In genomic region chr21:36858320-36858957, GRCh38 we compare ENCODE assay signal across 1 cellular context.
A peak's percentile ranks its signal among the peaks of the same experiment; 100 is the strongest.
TF ChIP-seq lines count a peak whose summit lies in the region.

No MANE protein-coding gene starts in this region.

TF ChIP-seq in HepG2, 621 proteins besides CTCF, POLR2A, EP300 and RAD21 (continued from another document and continues in another):
- 0 out of 2 replicates have a peak, but pooled peaks have one; percentile 48 for TF ChIP-seq IRF2 (CRISPR knock-in tag; IDR thresholded peaks at IDR 0.05)
- TF ChIP-seq, protein P1, sequence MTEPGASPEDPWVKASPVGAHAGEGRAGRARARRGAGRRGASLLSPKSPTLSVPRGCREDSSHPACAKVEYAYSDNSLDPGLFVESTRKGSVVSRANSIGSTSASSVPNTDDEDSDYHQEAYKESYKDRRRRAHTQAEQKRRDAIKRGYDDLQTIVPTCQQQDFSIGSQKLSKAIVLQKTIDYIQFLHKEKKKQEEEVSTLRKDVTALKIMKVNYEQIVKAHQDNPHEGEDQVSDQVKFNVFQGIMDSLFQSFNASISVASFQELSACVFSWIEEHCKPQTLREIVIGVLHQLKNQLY (CRISPR knock-in tag; IDR thresholded peaks at IDR 0.05): peak; percentile 66
- no peak for TF ChIP-seq SOX13 (IDR thresholded peaks at IDR 0.05)
- TF ChIP-seq SOX13 (CRISPR knock-in tag; conservative IDR thresholded peaks at IDR 0.05 in 1 of 2, IDR thresholded peaks at IDR 0.05 in 1 of 2): peak in 1 of 2 experiments; percentile 59; a peak in 2 of 4 replicates
- TF ChIP-seq ZNF260 (CRISPR knock-in tag; IDR thresholded peaks at IDR 0.05; ENCODE audit: borderline replicate concordance, low read depth): no peak
- TF ChIP-seq, protein P2, sequence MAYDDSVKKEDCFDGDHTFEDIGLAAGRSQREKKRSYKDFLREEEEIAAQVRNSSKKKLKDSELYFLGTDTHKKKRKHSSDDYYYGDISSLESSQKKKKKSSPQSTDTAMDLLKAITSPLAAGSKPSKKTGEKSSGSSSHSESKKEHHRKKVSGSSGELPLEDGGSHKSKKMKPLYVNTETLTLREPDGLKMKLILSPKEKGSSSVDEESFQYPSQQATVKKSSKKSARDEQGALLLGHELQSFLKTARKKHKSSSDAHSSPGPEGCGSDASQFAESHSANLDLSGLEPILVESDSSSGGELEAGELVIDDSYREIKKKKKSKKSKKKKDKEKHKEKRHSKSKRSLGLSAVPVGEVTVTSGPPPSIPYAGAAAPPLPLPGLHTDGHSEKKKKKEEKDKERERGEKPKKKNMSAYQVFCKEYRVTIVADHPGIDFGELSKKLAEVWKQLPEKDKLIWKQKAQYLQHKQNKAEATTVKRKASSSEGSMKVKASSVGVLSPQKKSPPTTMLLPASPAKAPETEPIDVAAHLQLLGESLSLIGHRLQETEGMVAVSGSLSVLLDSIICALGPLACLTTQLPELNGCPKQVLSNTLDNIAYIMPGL (CRISPR knock-in tag; IDR thresholded peaks at IDR 0.05; ENCODE audit: borderline replicate concordance in 1 of 2, low read depth in 1 of 2): 0 out of 4 replicates have a peak, but pooled peaks of 1 of the 2 experiments have one; percentile 49
- peak; percentile 25; the same call in 1 of the 2 replicates for TF ChIP-seq ZNF652 (CRISPR knock-in tag; IDR thresholded peaks at IDR 0.05; ENCODE audit: borderline replicate concordance, low read depth)
- TF ChIP-seq ZNF770 (CRISPR knock-in tag; IDR thresholded peaks at IDR 0.05): no peak
- TF ChIP-seq TBX3 (IDR thresholded peaks at IDR 0.05; ENCODE audit: borderline replicate concordance): peak; percentile 29; the same call in 1 of the 2 replicates
- no peak for TF ChIP-seq MTA3 (CRISPR knock-in tag; IDR thresholded peaks at IDR 0.05)
- TF ChIP-seq MIER3 (CRISPR knock-in tag; IDR thresholded peaks at IDR 0.05; ENCODE audit: borderline replicate concordance): no peak
- TF ChIP-seq NCOA2 (CRISPR knock-in tag; IDR thresholded peaks at IDR 0.05): peak; percentile 78
- TF ChIP-seq, protein P3, sequence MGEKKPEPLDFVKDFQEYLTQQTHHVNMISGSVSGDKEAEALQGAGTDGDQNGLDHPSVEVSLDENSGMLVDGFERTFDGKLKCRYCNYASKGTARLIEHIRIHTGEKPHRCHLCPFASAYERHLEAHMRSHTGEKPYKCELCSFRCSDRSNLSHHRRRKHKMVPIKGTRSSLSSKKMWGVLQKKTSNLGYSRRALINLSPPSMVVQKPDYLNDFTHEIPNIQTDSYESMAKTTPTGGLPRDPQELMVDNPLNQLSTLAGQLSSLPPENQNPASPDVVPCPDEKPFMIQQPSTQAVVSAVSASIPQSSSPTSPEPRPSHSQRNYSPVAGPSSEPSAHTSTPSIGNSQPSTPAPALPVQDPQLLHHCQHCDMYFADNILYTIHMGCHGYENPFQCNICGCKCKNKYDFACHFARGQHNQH (CRISPR knock-in tag; IDR thresholded peaks at IDR 0.05): 0 out of 2 replicates have a peak, but pooled peaks have one; percentile 33
- TF ChIP-seq ZNF550 (CRISPR knock-in tag; IDR thresholded peaks at IDR 0.05; ENCODE audit: borderline replicate concordance): no peak
- TF ChIP-seq NR2F6 (IDR thresholded peaks at IDR 0.05): peak; percentile 51; the same call in 1 of the 2 replicates
- TF ChIP-seq NR2F6 (CRISPR knock-in tag; IDR thresholded peaks at IDR 0.05): no peak
- TF ChIP-seq RARA (CRISPR knock-in tag; IDR thresholded peaks at IDR 0.05): peak; percentile 90
- no peak for TF ChIP-seq NFYC (CRISPR knock-in tag; IDR thresholded peaks at IDR 0.05)
- no peak for TF ChIP-seq KLF12 (CRISPR knock-in tag; IDR thresholded peaks at IDR 0.05; ENCODE audit: borderline replicate concordance)
- no peak for TF ChIP-seq ZNF44 (CRISPR knock-in tag; IDR thresholded peaks at IDR 0.05)
- TF ChIP-seq HES4 (CRISPR knock-in tag; IDR thresholded peaks at IDR 0.05; ENCODE audit: borderline replicate concordance): no peak
- TF ChIP-seq, protein P4, sequence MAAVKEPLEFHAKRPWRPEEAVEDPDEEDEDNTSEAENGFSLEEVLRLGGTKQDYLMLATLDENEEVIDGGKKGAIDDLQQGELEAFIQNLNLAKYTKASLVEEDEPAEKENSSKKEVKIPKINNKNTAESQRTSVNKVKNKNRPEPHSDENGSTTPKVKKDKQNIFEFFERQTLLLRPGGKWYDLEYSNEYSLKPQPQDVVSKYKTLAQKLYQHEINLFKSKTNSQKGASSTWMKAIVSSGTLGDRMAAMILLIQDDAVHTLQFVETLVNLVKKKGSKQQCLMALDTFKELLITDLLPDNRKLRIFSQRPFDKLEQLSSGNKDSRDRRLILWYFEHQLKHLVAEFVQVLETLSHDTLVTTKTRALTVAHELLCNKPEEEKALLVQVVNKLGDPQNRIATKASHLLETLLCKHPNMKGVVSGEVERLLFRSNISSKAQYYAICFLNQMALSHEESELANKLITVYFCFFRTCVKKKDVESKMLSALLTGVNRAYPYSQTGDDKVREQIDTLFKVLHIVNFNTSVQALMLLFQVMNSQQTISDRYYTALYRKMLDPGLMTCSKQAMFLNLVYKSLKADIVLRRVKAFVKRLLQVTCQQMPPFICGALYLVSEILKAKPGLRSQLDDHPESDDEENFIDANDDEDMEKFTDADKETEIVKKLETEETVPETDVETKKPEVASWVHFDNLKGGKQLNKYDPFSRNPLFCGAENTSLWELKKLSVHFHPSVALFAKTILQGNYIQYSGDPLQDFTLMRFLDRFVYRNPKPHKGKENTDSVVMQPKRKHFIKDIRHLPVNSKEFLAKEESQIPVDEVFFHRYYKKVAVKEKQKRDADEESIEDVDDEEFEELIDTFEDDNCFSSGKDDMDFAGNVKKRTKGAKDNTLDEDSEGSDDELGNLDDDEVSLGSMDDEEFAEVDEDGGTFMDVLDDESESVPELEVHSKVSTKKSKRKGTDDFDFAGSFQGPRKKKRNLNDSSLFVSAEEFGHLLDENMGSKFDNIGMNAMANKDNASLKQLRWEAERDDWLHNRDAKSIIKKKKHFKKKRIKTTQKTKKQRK (IDR thresholded peaks at IDR 0.05; ENCODE audit: low read length): no peak
- TF ChIP-seq SMARCE1 (IDR thresholded peaks at IDR 0.05; ENCODE audit: borderline replicate concordance): no peak
- no peak for TF ChIP-seq SOX6 (IDR thresholded peaks at IDR 0.05)
- peak; percentile 84 for TF ChIP-seq SOX6 (CRISPR knock-in tag; IDR thresholded peaks at IDR 0.05)
- TF ChIP-seq TGIF2 (CRISPR knock-in tag; IDR thresholded peaks at IDR 0.05): no peak
- TF ChIP-seq JUN (CRISPR knock-in tag; IDR thresholded peaks at IDR 0.05): 0 out of 2 replicates have a peak, but pooled peaks have one; percentile 45
- no peak for TF ChIP-seq SP5 (CRISPR knock-in tag; IDR thresholded peaks at IDR 0.05; ENCODE audit: borderline replicate concordance, low read depth)
- TF ChIP-seq FOXO1 (CRISPR knock-in tag; IDR thresholded peaks at IDR 0.05): peak; percentile 72; the same call in 1 of the 2 replicates
- TF ChIP-seq ZNF839 (CRISPR knock-in tag; IDR thresholded peaks at IDR 0.05; ENCODE audit: borderline replicate concordance): no peak
- peak; percentile 71 for TF ChIP-seq HDAC2 (CRISPR knock-in tag; IDR thresholded peaks at IDR 0.05)
- TF ChIP-seq, protein P5, sequence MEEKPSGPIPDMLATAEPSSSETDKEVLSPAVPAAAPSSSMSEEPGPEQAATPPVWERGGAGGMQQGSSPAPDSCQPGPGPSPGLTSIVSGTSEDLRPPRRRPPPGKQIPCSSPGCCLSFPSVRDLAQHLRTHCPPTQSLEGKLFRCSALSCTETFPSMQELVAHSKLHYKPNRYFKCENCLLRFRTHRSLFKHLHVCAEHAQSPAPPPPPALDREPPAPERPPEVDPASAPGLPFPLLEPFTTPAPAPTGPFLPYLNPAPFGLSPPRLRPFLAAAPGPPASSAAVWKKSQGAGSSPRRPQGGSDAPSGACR (CRISPR knock-in tag; IDR thresholded peaks at IDR 0.05): no peak
- no peak for TF ChIP-seq ZBTB42 (CRISPR knock-in tag; IDR thresholded peaks at IDR 0.05)
- TF ChIP-seq, protein P6, sequence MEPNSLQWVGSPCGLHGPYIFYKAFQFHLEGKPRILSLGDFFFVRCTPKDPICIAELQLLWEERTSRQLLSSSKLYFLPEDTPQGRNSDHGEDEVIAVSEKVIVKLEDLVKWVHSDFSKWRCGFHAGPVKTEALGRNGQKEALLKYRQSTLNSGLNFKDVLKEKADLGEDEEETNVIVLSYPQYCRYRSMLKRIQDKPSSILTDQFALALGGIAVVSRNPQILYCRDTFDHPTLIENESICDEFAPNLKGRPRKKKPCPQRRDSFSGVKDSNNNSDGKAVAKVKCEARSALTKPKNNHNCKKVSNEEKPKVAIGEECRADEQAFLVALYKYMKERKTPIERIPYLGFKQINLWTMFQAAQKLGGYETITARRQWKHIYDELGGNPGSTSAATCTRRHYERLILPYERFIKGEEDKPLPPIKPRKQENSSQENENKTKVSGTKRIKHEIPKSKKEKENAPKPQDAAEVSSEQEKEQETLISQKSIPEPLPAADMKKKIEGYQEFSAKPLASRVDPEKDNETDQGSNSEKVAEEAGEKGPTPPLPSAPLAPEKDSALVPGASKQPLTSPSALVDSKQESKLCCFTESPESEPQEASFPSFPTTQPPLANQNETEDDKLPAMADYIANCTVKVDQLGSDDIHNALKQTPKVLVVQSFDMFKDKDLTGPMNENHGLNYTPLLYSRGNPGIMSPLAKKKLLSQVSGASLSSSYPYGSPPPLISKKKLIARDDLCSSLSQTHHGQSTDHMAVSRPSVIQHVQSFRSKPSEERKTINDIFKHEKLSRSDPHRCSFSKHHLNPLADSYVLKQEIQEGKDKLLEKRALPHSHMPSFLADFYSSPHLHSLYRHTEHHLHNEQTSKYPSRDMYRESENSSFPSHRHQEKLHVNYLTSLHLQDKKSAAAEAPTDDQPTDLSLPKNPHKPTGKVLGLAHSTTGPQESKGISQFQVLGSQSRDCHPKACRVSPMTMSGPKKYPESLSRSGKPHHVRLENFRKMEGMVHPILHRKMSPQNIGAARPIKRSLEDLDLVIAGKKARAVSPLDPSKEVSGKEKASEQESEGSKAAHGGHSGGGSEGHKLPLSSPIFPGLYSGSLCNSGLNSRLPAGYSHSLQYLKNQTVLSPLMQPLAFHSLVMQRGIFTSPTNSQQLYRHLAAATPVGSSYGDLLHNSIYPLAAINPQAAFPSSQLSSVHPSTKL (CRISPR knock-in tag; IDR thresholded peaks at IDR 0.05): peak; percentile 88
- TF ChIP-seq CREB1 (IDR thresholded peaks at IDR 0.05): no peak
- peak; percentile 34; the same call in 1 of the 2 replicates for TF ChIP-seq CREB1 (CRISPR knock-in tag; IDR thresholded peaks at IDR 0.05)
- TF ChIP-seq, protein P7, sequence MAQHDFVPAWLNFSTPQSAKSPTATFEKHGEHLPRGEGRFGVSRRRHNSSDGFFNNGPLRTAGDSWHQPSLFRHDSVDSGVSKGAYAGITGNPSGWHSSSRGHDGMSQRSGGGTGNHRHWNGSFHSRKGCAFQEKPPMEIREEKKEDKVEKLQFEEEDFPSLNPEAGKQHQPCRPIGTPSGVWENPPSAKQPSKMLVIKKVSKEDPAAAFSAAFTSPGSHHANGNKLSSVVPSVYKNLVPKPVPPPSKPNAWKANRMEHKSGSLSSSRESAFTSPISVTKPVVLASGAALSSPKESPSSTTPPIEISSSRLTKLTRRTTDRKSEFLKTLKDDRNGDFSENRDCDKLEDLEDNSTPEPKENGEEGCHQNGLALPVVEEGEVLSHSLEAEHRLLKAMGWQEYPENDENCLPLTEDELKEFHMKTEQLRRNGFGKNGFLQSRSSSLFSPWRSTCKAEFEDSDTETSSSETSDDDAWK (CRISPR knock-in tag; IDR thresholded peaks at IDR 0.05): no peak
- peak; percentile 53; the same call in 1 of the 2 replicates for TF ChIP-seq PHF21A (CRISPR knock-in tag; IDR thresholded peaks at IDR 0.05)
- TF ChIP-seq NCOR1 (IDR thresholded peaks at IDR 0.05; ENCODE audit: borderline replicate concordance, low read length): no peak
- no peak for TF ChIP-seq ZNF12 (CRISPR knock-in tag; IDR thresholded peaks at IDR 0.05)
- peak; percentile 77; the same call in 1 of the 2 replicates for TF ChIP-seq DPF2 (CRISPR knock-in tag; IDR thresholded peaks at IDR 0.05; ENCODE audit: borderline replicate concordance, low read depth)
- TF ChIP-seq MAFF (IDR thresholded peaks at IDR 0.05; ENCODE audit: low read depth, low read length): no peak
- TF ChIP-seq KDM6A (CRISPR knock-in tag; IDR thresholded peaks at IDR 0.05; ENCODE audit: low read depth): 0 out of 2 replicates have a peak, but pooled peaks have one; percentile 33
- no peak for TF ChIP-seq HOXA5 (CRISPR knock-in tag; IDR thresholded peaks at IDR 0.05)
- TF ChIP-seq MED1 (CRISPR knock-in tag; IDR thresholded peaks at IDR 0.05): peak; percentile 40; the same call in 1 of the 2 replicates
- no peak for TF ChIP-seq SSRP1 (CRISPR knock-in tag; IDR thresholded peaks at IDR 0.05)
- TF ChIP-seq ZSCAN20 (CRISPR knock-in tag; IDR thresholded peaks at IDR 0.05; ENCODE audit: borderline replicate concordance): no peak
- no peak for TF ChIP-seq ATF7 (IDR thresholded peaks at IDR 0.05)
- TF ChIP-seq ATF7 (CRISPR knock-in tag; IDR thresholded peaks at IDR 0.05): no peak
- TF ChIP-seq RXRA (CRISPR knock-in tag; IDR thresholded peaks at IDR 0.05): peak; percentile 43; the same call in 1 of the 2 replicates
- no peak for TF ChIP-seq ZNF224 (CRISPR knock-in tag; IDR thresholded peaks at IDR 0.05)
- no peak for TF ChIP-seq MTF2 (CRISPR knock-in tag; IDR thresholded peaks at IDR 0.05; ENCODE audit: borderline replicate concordance)
- TF ChIP-seq TEAD3 (CRISPR knock-in tag; optimal IDR thresholded peaks at IDR 0.05; ENCODE audit: borderline replicate concordance): peak; percentile 48
- no peak for TF ChIP-seq JUNB (CRISPR knock-in tag; IDR thresholded peaks at IDR 0.05; ENCODE audit: borderline replicate concordance)
- no peak for TF ChIP-seq ZNF496 (CRISPR knock-in tag; IDR thresholded peaks at IDR 0.05; ENCODE audit: insufficient replicate concordance)
- TF ChIP-seq, protein P8, sequence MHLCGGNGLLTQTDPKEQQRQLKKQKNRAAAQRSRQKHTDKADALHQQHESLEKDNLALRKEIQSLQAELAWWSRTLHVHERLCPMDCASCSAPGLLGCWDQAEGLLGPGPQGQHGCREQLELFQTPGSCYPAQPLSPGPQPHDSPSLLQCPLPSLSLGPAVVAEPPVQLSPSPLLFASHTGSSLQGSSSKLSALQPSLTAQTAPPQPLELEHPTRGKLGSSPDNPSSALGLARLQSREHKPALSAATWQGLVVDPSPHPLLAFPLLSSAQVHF (CRISPR knock-in tag; IDR thresholded peaks at IDR 0.05): no peak
- no peak for TF ChIP-seq ZNF282 (IDR thresholded peaks at IDR 0.05; ENCODE audit: partially characterized antibody)
- TF ChIP-seq ATAD3A (CRISPR knock-in tag; IDR thresholded peaks at IDR 0.05): no peak
- no peak for TF ChIP-seq MIER2 (CRISPR knock-in tag; IDR thresholded peaks at IDR 0.05)
